12 cellular contexts compared by ENCODE assay signal in the genomic region with DNA sequence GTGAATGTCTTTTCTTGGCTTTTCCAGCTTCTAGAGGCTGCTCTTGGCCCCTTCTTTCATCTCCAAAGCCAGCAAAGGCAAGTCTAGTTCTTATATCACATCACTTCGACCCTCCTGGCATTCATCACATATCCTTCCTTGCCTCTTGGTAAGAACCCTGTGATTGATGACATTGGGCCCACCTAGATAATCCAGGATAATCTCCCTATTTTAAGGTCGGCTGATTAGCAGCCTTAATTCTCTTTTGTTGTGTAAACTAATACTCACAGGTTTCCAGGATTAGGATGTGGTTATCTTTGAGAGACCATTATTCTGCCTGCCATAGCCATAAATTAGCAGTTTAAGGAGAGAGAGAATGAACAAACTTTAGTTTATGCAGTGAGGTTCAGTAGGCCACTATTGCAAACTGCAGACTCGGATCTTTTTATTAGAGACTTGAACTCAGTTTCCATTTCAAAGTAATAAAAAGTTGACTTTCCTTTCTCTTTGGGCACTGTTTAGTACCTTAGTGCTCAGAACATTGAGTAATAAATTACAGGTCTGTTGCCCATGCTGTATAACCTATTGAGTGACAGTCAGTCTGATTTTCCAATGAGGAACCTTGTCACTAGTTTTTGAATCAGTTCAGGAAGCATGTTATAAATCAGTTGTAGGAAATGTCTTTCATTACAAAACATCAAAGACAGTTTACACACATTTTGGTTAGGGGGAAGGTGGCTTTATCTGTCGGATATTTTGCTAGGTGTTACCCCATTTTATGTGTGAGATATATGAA. TPM values are rescaled to one million over a fixed set of nuclear protein-coding genes. Genes with fewer than 3 reads are reported as not detected.
DNase-seq lines count a peak whose midpoint lies in the region; ATAC-seq, FAIRE-seq and TF ChIP-seq lines count a peak whose summit lies in the region.
"Had no signal": no experiment of that assay in that cellular context is flagged by ENCODE, and none has a peak within 500 bp of the region (broad histone marks: within the 10 kb centered on the region; RNA-seq: fewer than 3 reads in every experiment).

No MANE protein-coding gene starts in this region.

- CTCF ChIA-PET in CD4-positive, alpha-beta T cell (lab: Charles Lee): interaction anchor here (2.5 to 5.7 kb wide), 2 partner anchors 10 to 31 kb away, joined by 8 to 66 read pairs; partner anchors contain the start of gene ANKRD12
- CTCF ChIA-PET in MCF 10A (lab: Yijun Ruan, JAX): interaction anchor here (0.7 kb wide), 1 partner anchor 31 kb away, joined by 3 read pairs; no protein-coding TSS in a partner anchor

- TF ChIP-seq CTCF in CD4-positive, alpha-beta T cell (IDR thresholded peaks at IDR 0.05): no peak
- TF ChIP-seq CTCF in MCF 10A (IDR thresholded peaks at IDR 0.05; ENCODE audit: unreplicated experiment): no peak
- no peak for TF ChIP-seq CTCF in neural cell (IDR thresholded peaks at IDR 0.05; ENCODE audit: poor library complexity, severe bottlenecking)
- TF ChIP-seq CTCF in GM10266 (IDR thresholded peaks at IDR 0.05; ENCODE audit: control insufficient read depth, insufficient read depth, low read depth, missing control alignments): no peak

- H3K4me2 ChIP-seq in neural cell (ENCODE audit: low read length): no peak overlapping the region

- TF ChIP-seq EP300 in neural cell (conservative IDR thresholded peaks at IDR 0.05; ENCODE audit: poor library complexity, severe bottlenecking): no peak

- ATAC-seq in CD4-positive, alpha-beta T cell (ENCODE audit: poor library complexity): no peak
- ATAC-seq: activated CD4-positive, CD25-positive, alpha-beta regulatory T cell treated with anti-CD3 and anti-CD28 coated beads, Interleukin-2, amount 50 U/mL, for 24 hours had no signal

- H3K27me3 ChIP-seq in CD4-positive, alpha-beta T cell (ENCODE audit: control insufficient read depth, insufficient read depth, low read length): no peaks in the 10 kb centered on the region
- no peaks in the 10 kb centered on the region for H3K27me3 ChIP-seq in neural cell (ENCODE audit: insufficient read depth, low read depth, low read length)

- DNase-seq in CD4-positive, alpha-beta T cell: no peak
- DNase-seq in MCF 10A (ENCODE audit: unreplicated experiment) (no peak), GM10266 (ENCODE audit: extremely low spot score) (no peak), amniotic stem cell (lab: John Stamatoyannopoulos, UW) (no peak), GM19239 (ENCODE audit: insufficient read length, low spot score) (no peak), NCI-H345 treated with DMSO at 0.1 percent for 48 hours (lab: John Stamatoyannopoulos, UW; ENCODE audit: unreplicated experiment) (no peak)
- DNase-seq: effector CD4-positive, alpha-beta T cell; NCI-H526 treated with DMSO at 0.1 percent for 48 hours had no signal

- peaks cover 3% of the 10 kb centered on the region for H3F3A ChIP-seq in neural cell (ENCODE audit: insufficient read depth, low read length, poor library complexity, severe bottlenecking)

- peak overlapping the region; percentile 90 for H3K27ac Mint-ChIP-seq in CD4-positive, alpha-beta T cell
- H3K27ac Mint-ChIP-seq in IgD-negative memory B cell: peak overlapping the region; percentile 40 to 91 (median 75)
- peak overlapping the region; percentile 86 for H3K27ac Mint-ChIP-seq in MCF 10A (ENCODE audit: low read depth, unreplicated experiment)

- H3K4me3 Mint-ChIP-seq in CD4-positive, alpha-beta T cell: peak overlapping the region; percentile 95
- peak overlapping the region in 3 of 4 donors; percentile 81 to 97 (median 85) for H3K4me3 Mint-ChIP-seq in IgD-negative memory B cell
- peak overlapping the region; percentile 80 for H3K4me3 Mint-ChIP-seq in MCF 10A (ENCODE audit: unreplicated experiment)

- intact Hi-C loops in CD4-positive, alpha-beta T cell (cut with DNase I, micrococcal nuclease): loop anchor here (1.0 to 10.0 kb wide), 3 partner anchors 10 to 808 kb away; partner anchors contain the start of genes VAPA (in 2 of the 2) and TWSG1 (in 1 of the 2)
- intact Hi-C loops in MCF 10A (cut with micrococcal nuclease): no loop called here

- H3K36me3 ChIP-seq in neural cell (ENCODE audit: insufficient read depth, low read length): no peaks in the 10 kb centered on the region

- POLR2A ChIA-PET in CD4-positive, alpha-beta T cell (lab: Charles Lee): interaction anchor here (0.7 to 35.5 kb wide), 4 partner anchors 9 to 78 kb away, joined by 3 to 914 read pairs (median 101); partner anchors contain the start of gene ANKRD12
- POLR2A ChIA-PET in MCF 10A (lab: Yijun Ruan, JAX): interaction anchor here (0.6 to 16.4 kb wide), 5 partner anchors 9 to 32 kb away, joined by 3 to 586 read pairs (median 228); partner anchors contain the start of gene ANKRD12

- H3K9me2 ChIP-seq in neural cell (ENCODE audit: insufficient read depth, low read length): no peaks in the 10 kb centered on the region

- H3K27me3 Mint-ChIP-seq in CD4-positive, alpha-beta T cell: no peaks in the 10 kb centered on the region
- H3K27me3 Mint-ChIP-seq in IgD-negative memory B cell (no peaks in the 10 kb centered on the region), MCF 10A (ENCODE audit: insufficient read depth, unreplicated experiment) (no peaks in the 10 kb centered on the region)

- peaks cover 92% of the 10 kb centered on the region for H3K4me1 Mint-ChIP-seq in CD4-positive, alpha-beta T cell (ENCODE audit: low read depth)
- H3K4me1 Mint-ChIP-seq in IgD-negative memory B cell (peaks cover 68 to 74% (median 68%) of the 10 kb centered on the region in 3 donors), MCF 10A (ENCODE audit: insufficient read depth, unreplicated experiment) (peaks cover 45% of the 10 kb centered on the region)

- BruUV-seq in MCF 10A (replicated peaks; lab: Mats Ljungman, UMichigan): no TSS peak

- TF ChIP-seq RAD21 in neural cell (conservative IDR thresholded peaks at IDR 0.05): no peak

- H2AFZ ChIP-seq in neural cell (ENCODE audit: low read depth, low read length): no peak overlapping the region

- H3K79me2 ChIP-seq in neural cell (replicated peaks; ENCODE audit: insufficient read depth, low read length): peaks cover 90% of the 10 kb centered on the region

- no peak overlapping the region for H3K9ac ChIP-seq in neural cell (ENCODE audit: low read length)

- peaks cover 65% of the 10 kb centered on the region for H3K36me3 Mint-ChIP-seq in CD4-positive, alpha-beta T cell (ENCODE audit: low read depth)
- peaks cover 6% of the 10 kb centered on the region for H3K36me3 Mint-ChIP-seq in IgD-negative memory B cell
- H3K36me3 Mint-ChIP-seq in MCF 10A (ENCODE audit: insufficient read depth, unreplicated experiment): peaks cover 12% of the 10 kb centered on the region

- peak overlapping the region; percentile 70 for H3K4me3 ChIP-seq in neural cell (ENCODE audit: low read length)
- H3K4me3 ChIP-seq: lung had no signal

- no peak for FAIRE-seq in GM19239 (lab: Jason Lieb, UNC)

- no peaks in the 10 kb centered on the region for H3K9me3 ChIP-seq in CD4-positive, alpha-beta T cell (ENCODE audit: control insufficient read depth, low read length)
- H3K9me3 ChIP-seq in neural cell (ENCODE audit: low read length): no peaks in the 10 kb centered on the region

- H3K27ac ChIP-seq in CD4-positive, alpha-beta T cell (ENCODE audit: low read depth, low read length): peak overlapping the region; percentile 52
- H3K27ac ChIP-seq in neural cell (ENCODE audit: low read length): no peak overlapping the region

- peaks cover 9% of the 10 kb centered on the region for H4K20me1 ChIP-seq in neural cell (ENCODE audit: insufficient read depth)

- no peaks in the 10 kb centered on the region for H3K9me3 Mint-ChIP-seq in CD4-positive, alpha-beta T cell
- H3K9me3 Mint-ChIP-seq in IgD-negative memory B cell (peaks cover 0 to 1% (median 0%) of the 10 kb centered on the region in 3 donors), MCF 10A (ENCODE audit: unreplicated experiment) (no peaks in the 10 kb centered on the region)

TF ChIP-seq in neural cell, 6 proteins besides CTCF, POLR2A, EP300 and RAD21:
- TF ChIP-seq, protein P1, sequence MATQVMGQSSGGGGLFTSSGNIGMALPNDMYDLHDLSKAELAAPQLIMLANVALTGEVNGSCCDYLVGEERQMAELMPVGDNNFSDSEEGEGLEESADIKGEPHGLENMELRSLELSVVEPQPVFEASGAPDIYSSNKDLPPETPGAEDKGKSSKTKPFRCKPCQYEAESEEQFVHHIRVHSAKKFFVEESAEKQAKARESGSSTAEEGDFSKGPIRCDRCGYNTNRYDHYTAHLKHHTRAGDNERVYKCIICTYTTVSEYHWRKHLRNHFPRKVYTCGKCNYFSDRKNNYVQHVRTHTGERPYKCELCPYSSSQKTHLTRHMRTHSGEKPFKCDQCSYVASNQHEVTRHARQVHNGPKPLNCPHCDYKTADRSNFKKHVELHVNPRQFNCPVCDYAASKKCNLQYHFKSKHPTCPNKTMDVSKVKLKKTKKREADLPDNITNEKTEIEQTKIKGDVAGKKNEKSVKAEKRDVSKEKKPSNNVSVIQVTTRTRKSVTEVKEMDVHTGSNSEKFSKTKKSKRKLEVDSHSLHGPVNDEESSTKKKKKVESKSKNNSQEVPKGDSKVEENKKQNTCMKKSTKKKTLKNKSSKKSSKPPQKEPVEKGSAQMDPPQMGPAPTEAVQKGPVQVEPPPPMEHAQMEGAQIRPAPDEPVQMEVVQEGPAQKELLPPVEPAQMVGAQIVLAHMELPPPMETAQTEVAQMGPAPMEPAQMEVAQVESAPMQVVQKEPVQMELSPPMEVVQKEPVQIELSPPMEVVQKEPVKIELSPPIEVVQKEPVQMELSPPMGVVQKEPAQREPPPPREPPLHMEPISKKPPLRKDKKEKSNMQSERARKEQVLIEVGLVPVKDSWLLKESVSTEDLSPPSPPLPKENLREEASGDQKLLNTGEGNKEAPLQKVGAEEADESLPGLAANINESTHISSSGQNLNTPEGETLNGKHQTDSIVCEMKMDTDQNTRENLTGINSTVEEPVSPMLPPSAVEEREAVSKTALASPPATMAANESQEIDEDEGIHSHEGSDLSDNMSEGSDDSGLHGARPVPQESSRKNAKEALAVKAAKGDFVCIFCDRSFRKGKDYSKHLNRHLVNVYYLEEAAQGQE (IDR thresholded peaks at IDR 0.05; ENCODE audit: borderline replicate concordance): no peak
- TF ChIP-seq EZH2 (IDR thresholded peaks at IDR 0.05; ENCODE audit: borderline replicate concordance, insufficient read depth, low read length, poor library complexity, severe bottlenecking) (no peak), TAF1 (IDR thresholded peaks at IDR 0.05; ENCODE audit: low read depth) (no peak), POLR2AphosphoS5 (IDR thresholded peaks at IDR 0.05) (no peak), SMC3 (conservative IDR thresholded peaks at IDR 0.05; ENCODE audit: poor library complexity) (no peak), MXI1 (conservative IDR thresholded peaks at IDR 0.05; ENCODE audit: poor library complexity, severe bottlenecking) (no peak)

RNA-seq across cellular contexts. Expression of gene NDUFV2, which starts 4.5 kb away (rescaled TPM):
- 100 to 1,000 TPM; 230 to 231 TPM for total RNA-seq in CD4-positive, alpha-beta T cell
- 144 TPM for polyA plus RNA-seq in IgD-negative memory B cell
- 192 and 202 TPM in 2 replicates for total RNA-seq in MCF 10A (2022)
- 244 and 285 TPM in 2 replicates for polyA plus RNA-seq in neural cell
- polyA minus RNA-seq in neural cell: 150 and 158 TPM in 2 replicates

RNA-seq across cellular contexts. Expression of gene ANKRD12, which starts 29.6 kb away (rescaled TPM):
- 100 to 1,000 TPM; 160 to 164 TPM for total RNA-seq in CD4-positive, alpha-beta T cell
- polyA plus RNA-seq in IgD-negative memory B cell: 87.3 TPM
- total RNA-seq in MCF 10A (2022): 25.3 and 36.7 TPM in 2 replicates
- polyA plus RNA-seq in neural cell: 25.1 and 32.3 TPM in 2 replicates
- 146 and 178 TPM in 2 replicates for polyA minus RNA-seq in neural cell
